Comparison of ENCODE assay signal across 22 cellular contexts in the genomic region with DNA sequence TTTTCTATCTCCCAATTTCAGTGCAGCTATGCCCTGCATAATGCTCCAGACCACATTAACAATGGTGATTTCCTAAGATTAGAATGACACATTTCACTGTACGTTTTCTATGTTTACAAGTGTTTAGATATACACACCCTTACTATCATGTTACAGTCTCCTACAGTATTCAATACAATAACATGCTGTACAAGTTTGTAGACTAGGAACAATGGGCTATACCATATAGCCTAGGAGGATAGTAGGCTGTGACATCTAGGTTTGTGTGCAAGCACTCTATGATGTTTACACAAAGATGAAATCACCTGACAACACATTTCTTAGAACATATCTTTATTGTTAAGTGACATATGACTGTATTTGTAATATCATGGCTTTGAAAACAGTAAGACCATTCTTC.
"Had no signal": no experiment of that assay in that cellular context is flagged by ENCODE, and none has a peak within 500 bp of the region (broad histone marks: within the 10 kb centered on the region; RNA-seq: fewer than 3 reads in every experiment).

No MANE protein-coding gene starts in this region.

- DNase-seq: cortex of kidney; effector memory CD8-positive, alpha-beta T cell; hypothalamus; immature natural killer cell; islet precursor cell; kidney glomerular epithelial cell; left ventricle myocardium superior; lower lobe of right lung; naive thymus-derived CD8-positive, alpha-beta T cell; nephron progenitor cell; nucleus accumbens; posterior cingulate gyrus; psoas muscle; right cardiac atrium; sigmoid colon; stimulated activated CD4-positive, alpha-beta T cell treated with anti-CD3 and anti-CD28 coated beads, Interleukin-2, amount 100 ng/mL, for 24 hours; stimulated activated CD4-positive, alpha-beta T cell treated with anti-CD3 and anti-CD28 coated beads, Interleukin-4, amount 100 ng/mL, for 24 hours; stimulated activated naive CD8-positive, alpha-beta T cell treated with anti-CD3 and anti-CD28 coated beads, Interleukin-15, Interleukin-2, amounts not matched to agents 100 U/mL and 50 U/mL, for 24 hours; substantia nigra; upper lobe of left lung had no signal

- H3K36me3 ChIP-seq: lower lobe of right lung, sigmoid colon, thoracic aorta, tibial nerve, upper lobe of left lung had no signal

- H3K4me3 ChIP-seq: lower lobe of right lung, psoas muscle, sigmoid colon, thoracic aorta, tibial nerve, upper lobe of left lung had no signal

- H3K27me3 ChIP-seq: sigmoid colon, tibial nerve, upper lobe of left lung had no signal

- H3K4me1 ChIP-seq: lower lobe of right lung, psoas muscle, sigmoid colon, tibial nerve, upper lobe of left lung had no signal

- H3K27ac ChIP-seq: lower lobe of right lung, psoas muscle, sigmoid colon, thoracic aorta, tibial nerve, upper lobe of left lung had no signal

- H3K9me3 ChIP-seq: sigmoid colon, thoracic aorta, upper lobe of left lung had no signal
